In the genomic region with DNA sequence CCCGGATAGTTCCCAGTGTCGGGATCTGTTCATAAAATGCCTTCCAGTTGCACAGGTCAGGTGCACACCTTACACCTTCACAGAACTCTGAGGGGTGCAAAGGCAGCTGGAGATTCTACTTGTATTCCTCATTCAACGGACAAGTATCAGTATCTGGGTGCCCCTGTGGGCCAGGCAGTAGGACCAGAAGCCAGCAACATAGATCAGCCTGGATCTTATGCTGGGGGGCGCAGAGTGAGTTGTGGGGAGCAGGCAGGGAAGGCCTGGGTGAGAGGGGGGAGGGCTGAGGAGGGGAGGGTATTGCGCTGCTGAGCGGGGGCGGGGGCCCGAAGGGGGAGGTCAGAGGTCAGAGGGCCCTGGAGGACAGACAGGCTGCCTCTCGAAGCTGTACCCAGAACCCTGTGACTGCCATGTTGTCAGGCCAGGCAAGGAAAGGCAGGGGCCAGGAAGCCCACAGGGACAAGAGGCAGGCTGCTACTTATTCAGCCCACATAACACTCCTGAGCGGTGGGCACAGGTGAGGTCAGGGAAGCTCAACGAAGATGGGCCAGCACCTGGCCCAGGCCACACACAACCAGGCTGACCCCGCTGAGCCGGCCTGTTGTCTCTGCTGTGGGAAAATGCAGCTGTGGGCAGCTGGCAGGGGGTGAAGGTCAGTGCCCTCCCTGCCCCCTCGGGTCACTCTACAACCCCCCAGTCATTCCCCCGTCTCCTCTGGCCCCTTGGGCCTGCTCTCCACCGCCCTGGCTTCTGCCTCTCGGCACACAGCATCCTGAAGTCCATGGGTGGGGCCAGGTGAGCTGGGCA, we compare ENCODE assay signal across 1 cellular context.
TF ChIP-seq lines count a peak whose summit lies in the region.

No MANE protein-coding gene starts in this region.

TF ChIP-seq in IMR-90, 13 proteins besides CTCF, POLR2A, EP300 and RAD21:
- TF ChIP-seq BHLHE40 (IDR thresholded peaks at IDR 0.05; ENCODE audit: low read depth, low read length) = no peak
- TF ChIP-seq FOS (IDR thresholded peaks at IDR 0.05; ENCODE audit: low read depth, low read length) = no peak
- TF ChIP-seq, protein P1, sequence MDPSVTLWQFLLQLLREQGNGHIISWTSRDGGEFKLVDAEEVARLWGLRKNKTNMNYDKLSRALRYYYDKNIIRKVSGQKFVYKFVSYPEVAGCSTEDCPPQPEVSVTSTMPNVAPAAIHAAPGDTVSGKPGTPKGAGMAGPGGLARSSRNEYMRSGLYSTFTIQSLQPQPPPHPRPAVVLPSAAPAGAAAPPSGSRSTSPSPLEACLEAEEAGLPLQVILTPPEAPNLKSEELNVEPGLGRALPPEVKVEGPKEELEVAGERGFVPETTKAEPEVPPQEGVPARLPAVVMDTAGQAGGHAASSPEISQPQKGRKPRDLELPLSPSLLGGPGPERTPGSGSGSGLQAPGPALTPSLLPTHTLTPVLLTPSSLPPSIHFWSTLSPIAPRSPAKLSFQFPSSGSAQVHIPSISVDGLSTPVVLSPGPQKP (IDR thresholded peaks at IDR 0.05; ENCODE audit: borderline replicate concordance, low read depth, low read length) = no peak
- no peak for TF ChIP-seq RCOR1 (IDR thresholded peaks at IDR 0.05; ENCODE audit: insufficient replicate concordance, low read length)
- no peak for TF ChIP-seq MAZ (IDR thresholded peaks at IDR 0.05; ENCODE audit: borderline replicate concordance, low read depth, low read length)
- no peak for TF ChIP-seq CEBPB (IDR thresholded peaks at IDR 0.05; ENCODE audit: low read depth, low read length)
- TF ChIP-seq RFX5 (IDR thresholded peaks at IDR 0.05; ENCODE audit: low read depth, low read length) = no peak
- TF ChIP-seq MAFK (IDR thresholded peaks at IDR 0.05; ENCODE audit: low read depth, low read length) = no peak
- TF ChIP-seq SMC3 (IDR thresholded peaks at IDR 0.05; ENCODE audit: low read depth, low read length) = no peak
- no peak for TF ChIP-seq MXI1 (IDR thresholded peaks at IDR 0.05; ENCODE audit: borderline replicate concordance, low read depth, low read length)
- no peak for TF ChIP-seq CHD1 (IDR thresholded peaks at IDR 0.05; ENCODE audit: low read depth, low read length)
- no peak for TF ChIP-seq NFE2L2 (IDR thresholded peaks at IDR 0.05; ENCODE audit: low read depth, low read length)
- TF ChIP-seq USF2 (IDR thresholded peaks at IDR 0.05; ENCODE audit: low read depth, low read length) = no peak
